8 cellular contexts compared by ENCODE assay signal in the genomic region with DNA sequence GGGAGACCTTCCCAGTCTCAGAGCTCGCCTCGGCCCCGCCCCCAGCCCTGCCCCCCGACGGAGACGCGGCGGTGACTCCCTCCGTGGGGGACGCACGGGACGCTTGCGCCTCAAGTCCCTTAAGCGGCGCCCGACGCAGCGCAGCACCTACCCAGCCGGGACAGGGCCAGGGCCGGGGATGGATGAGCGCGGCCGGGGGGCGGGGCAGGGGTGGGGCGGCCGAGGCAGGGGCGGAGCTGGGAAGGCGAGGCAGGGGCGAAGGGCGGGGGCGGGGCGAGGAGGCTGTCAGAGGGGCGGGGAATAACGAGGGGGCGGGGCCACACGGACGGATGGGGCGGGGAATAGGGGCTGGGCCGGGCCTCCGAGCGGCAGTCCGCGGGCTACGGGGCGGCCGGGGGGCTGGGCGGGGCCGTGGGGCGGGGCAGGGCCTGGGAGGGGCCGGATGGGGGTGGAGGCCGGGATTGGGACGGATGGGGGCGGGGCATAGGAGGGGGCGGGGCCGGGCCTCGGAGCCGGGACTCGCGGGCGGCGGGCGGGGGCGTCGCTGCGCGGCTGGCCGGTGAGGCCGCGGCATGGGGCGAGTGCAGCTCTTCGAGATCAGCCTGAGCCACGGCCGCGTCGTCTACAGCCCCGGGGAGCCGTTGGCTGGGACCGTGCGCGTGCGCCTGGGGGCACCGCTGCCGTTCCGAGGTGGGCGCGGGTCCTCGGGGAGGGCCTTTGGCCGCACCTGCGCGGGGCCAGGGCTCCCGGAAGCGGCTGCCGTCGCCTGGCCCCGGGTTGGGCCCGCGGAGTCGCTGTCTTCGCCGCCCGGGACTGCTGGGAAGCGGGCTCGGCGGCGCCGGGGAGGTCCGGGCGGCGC. TPM values are rescaled to one million over a fixed set of nuclear protein-coding genes. Genes with fewer than 3 reads are reported as not detected.
A peak's percentile ranks its signal among the peaks of the same experiment; 100 is the strongest.
DNase-seq lines count a peak whose midpoint lies in the region; ATAC-seq lines count a peak whose summit lies in the region.

A gene with protein sequence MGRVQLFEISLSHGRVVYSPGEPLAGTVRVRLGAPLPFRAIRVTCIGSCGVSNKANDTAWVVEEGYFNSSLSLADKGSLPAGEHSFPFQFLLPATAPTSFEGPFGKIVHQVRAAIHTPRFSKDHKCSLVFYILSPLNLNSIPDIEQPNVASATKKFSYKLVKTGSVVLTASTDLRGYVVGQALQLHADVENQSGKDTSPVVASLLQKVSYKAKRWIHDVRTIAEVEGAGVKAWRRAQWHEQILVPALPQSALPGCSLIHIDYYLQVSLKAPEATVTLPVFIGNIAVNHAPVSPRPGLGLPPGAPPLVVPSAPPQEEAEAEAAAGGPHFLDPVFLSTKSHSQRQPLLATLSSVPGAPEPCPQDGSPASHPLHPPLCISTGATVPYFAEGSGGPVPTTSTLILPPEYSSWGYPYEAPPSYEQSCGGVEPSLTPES (plus strand): TSS at position 541 of the 859 bp plus-strand sequence. CDS start 32 bp downstream, at position 573.

- in situ Hi-C loops in ACHN (cut with HindIII; ENCODE audit: low pct_ligation_motif_present, low pct_unique_long_range_greater_than_20kb, low sequenced_read_pairs) = no loop called here

- ATAC-seq in GM18873 (IDR thresholded peaks at IDR 0.05; ENCODE audit: low FRiP score, unreplicated experiment) = peak; percentile 55
- peak; percentile 72 for ATAC-seq in HG03108 (IDR thresholded peaks at IDR 0.05; ENCODE audit: unreplicated experiment)

- DNase-seq in ACHN = peak; percentile 83
- peak; percentile 67 for DNase-seq in NCI-H446 treated with DMSO at 0.1 percent for 48 hours (lab: John Stamatoyannopoulos, UW)
- DNase-seq in activated CD4-positive, alpha-beta T cell treated with anti-CD3 and anti-CD28 coated beads for 1 hour = peak; percentile 87
- DNase-seq in cerebellum (ENCODE audit: low spot score) = peak; percentile 99
- DNase-seq in kidney glomerular epithelial cell (lab: John Stamatoyannopoulos, UW) = peak; percentile 73
- peak; percentile 87 to 89 for DNase-seq in stimulated activated CD4-positive, alpha-beta T cell treated with anti-CD3 and anti-CD28 coated beads, Interleukin-15, amount 100 ng/mL, for 48 hours (ENCODE audit: low read depth in 2 of 2)

RNA-seq across cellular contexts. Expression of the gene that starts here (rescaled TPM):
- 25.8 TPM for total RNA-seq in cerebellum

Comparison
In these comparisons a context has a peak if more than half of its experiments do, and no peak if none do; other contexts are left out.
1. Peak in every context shown above with its lines: DNase-seq and ATAC-seq.